In genomic region chr6:108883172-108883571, GRCh38 we compare ENCODE assay signal across 11 cellular contexts. TPM values are rescaled to one million over a fixed set of nuclear protein-coding genes. Genes with fewer than 3 reads are reported as not detected.
DNase-seq lines count a peak whose midpoint lies in the region; ATAC-seq and TF ChIP-seq lines count a peak whose summit lies in the region.
"Had no signal": no experiment of that assay in that cellular context is flagged by ENCODE, and none has a peak within 500 bp of the region (broad histone marks: within the 10 kb centered on the region; RNA-seq: fewer than 3 reads in every experiment).

No MANE protein-coding gene starts in this region.

- 76 to 89% methylated on average over 1 of the region's 1 CpG for WGBS in sigmoid colon, 2 donors

- H3K4me1 Mint-ChIP-seq in activated CD4-positive, alpha-beta T cell treated with anti-CD3 and anti-CD28 coated beads, Interleukin-2, amount 10 ng/mL, durations not matched to agents 7 days and 5 days = peaks cover 30% of the 10 kb centered on the region
- H3K4me1 Mint-ChIP-seq in stimulated activated effector memory CD8-positive, alpha-beta T cell treated with anti-CD3 and anti-CD28 coated beads, Interleukin-12 subunit alpha, Interleukin-12 subunit beta, amount 100 ng/mL, for 72 hours = peaks cover 72% of the 10 kb centered on the region

- intact Hi-C loops in sigmoid colon (cut with DNase I) = no loop called here

- CTCF ChIA-PET in activated CD4-positive, alpha-beta T cell treated with anti-CD3 and anti-CD28 coated beads, Interleukin-2, amount 10 ng/mL, durations not matched to agents 7 days and 5 days (lab: Charles Lee) = interaction anchor here (1.2 to 1.4 kb wide), 2 partner anchors 32 to 39 kb away, joined by 3 read pairs; no protein-coding TSS in a partner anchor

- H3K9me3 Mint-ChIP-seq in activated CD4-positive, alpha-beta T cell treated with anti-CD3 and anti-CD28 coated beads, Interleukin-2, amount 10 ng/mL, durations not matched to agents 7 days and 5 days = peaks cover 23% of the 10 kb centered on the region
- H3K9me3 Mint-ChIP-seq in stimulated activated effector memory CD8-positive, alpha-beta T cell treated with anti-CD3 and anti-CD28 coated beads, Interleukin-12 subunit alpha, Interleukin-12 subunit beta, amount 100 ng/mL, for 72 hours = peaks cover 14% of the 10 kb centered on the region

- H3K27ac ChIP-seq in sigmoid colon = no peak overlapping the region
- H3K27ac ChIP-seq: A549, VCaP had no signal

- peak overlapping the region; percentile 48 for H3K27ac Mint-ChIP-seq in activated CD4-positive, alpha-beta T cell treated with anti-CD3 and anti-CD28 coated beads, Interleukin-2, amount 10 ng/mL, durations not matched to agents 7 days and 5 days
- peak overlapping the region; percentile 85 for H3K27ac Mint-ChIP-seq in stimulated activated effector memory CD8-positive, alpha-beta T cell treated with anti-CD3 and anti-CD28 coated beads, Interleukin-12 subunit alpha, Interleukin-12 subunit beta, amount 100 ng/mL, for 72 hours

- H3K4me1 ChIP-seq in sigmoid colon = no peaks in the 10 kb centered on the region
- H3K4me1 ChIP-seq: A549 had no signal

- peaks cover 13% of the 10 kb centered on the region for H3K27me3 Mint-ChIP-seq in activated CD4-positive, alpha-beta T cell treated with anti-CD3 and anti-CD28 coated beads, Interleukin-2, amount 10 ng/mL, durations not matched to agents 7 days and 5 days

- H3K9me3 ChIP-seq in sigmoid colon = no peaks in the 10 kb centered on the region
- H3K9me3 ChIP-seq: A549 had no signal

- no peak for TF ChIP-seq EP300 in sigmoid colon (IDR thresholded peaks at IDR 0.05)

- H3K36me3 ChIP-seq in sigmoid colon = no peaks in the 10 kb centered on the region

- peaks cover 48% of the 10 kb centered on the region for H3K36me3 Mint-ChIP-seq in activated CD4-positive, alpha-beta T cell treated with anti-CD3 and anti-CD28 coated beads, Interleukin-2, amount 10 ng/mL, durations not matched to agents 7 days and 5 days (ENCODE audit: low read depth)
- peaks cover 25% of the 10 kb centered on the region for H3K36me3 Mint-ChIP-seq in stimulated activated effector memory CD8-positive, alpha-beta T cell treated with anti-CD3 and anti-CD28 coated beads, Interleukin-12 subunit alpha, Interleukin-12 subunit beta, amount 100 ng/mL, for 72 hours

- H3K27me3 ChIP-seq in sigmoid colon = no peaks in the 10 kb centered on the region

- no peak overlapping the region for H3K4me3 ChIP-seq in sigmoid colon
- H3K4me3 ChIP-seq: A549 had no signal

- no peak for TF ChIP-seq CTCF in sigmoid colon (IDR thresholded peaks at IDR 0.05)

- ATAC-seq in GM21825 (IDR thresholded peaks at IDR 0.05; ENCODE audit: unreplicated experiment) (peak; percentile 77), HG03457 (IDR thresholded peaks at IDR 0.05; ENCODE audit: unreplicated experiment) (peak; percentile 75)
- peak; percentile 97 for ATAC-seq in stimulated activated effector memory CD8-positive, alpha-beta T cell treated with anti-CD3 and anti-CD28 coated beads, Interleukin-12 subunit alpha, Interleukin-12 subunit beta, amount 100 ng/mL, for 72 hours
- ATAC-seq: A549 had no signal

- no peak for TF ChIP-seq POLR2A in sigmoid colon (IDR thresholded peaks at IDR 0.05)

- H3K4me3 Mint-ChIP-seq in activated CD4-positive, alpha-beta T cell treated with anti-CD3 and anti-CD28 coated beads, Interleukin-2, amount 10 ng/mL, durations not matched to agents 7 days and 5 days = no peak overlapping the region
- H3K4me3 Mint-ChIP-seq in stimulated activated effector memory CD8-positive, alpha-beta T cell treated with anti-CD3 and anti-CD28 coated beads, Interleukin-12 subunit alpha, Interleukin-12 subunit beta, amount 100 ng/mL, for 72 hours = peak overlapping the region; percentile 41

- POLR2A ChIA-PET in activated CD4-positive, alpha-beta T cell treated with anti-CD3 and anti-CD28 coated beads, Interleukin-2, amount 10 ng/mL, durations not matched to agents 7 days and 5 days (lab: Charles Lee) = no interaction called here

- DNase-seq in activated CD4-positive, alpha-beta T cell treated with anti-CD3 and anti-CD28 coated beads, Interleukin-2, amount 10 ng/mL, durations not matched to agents 7 days and 5 days = no peak
- no peak for DNase-seq in activated CD4-positive, alpha-beta T cell treated with anti-CD3 and anti-CD28 coated beads for 4 hours
- no peak for DNase-seq in stimulated activated effector memory CD8-positive, alpha-beta T cell treated with anti-CD3 and anti-CD28 coated beads, Interleukin-12 subunit alpha, Interleukin-12 subunit beta, amount 100 ng/mL, for 72 hours (ENCODE audit: low spot score in 2 of 2)
- DNase-seq in sigmoid colon (no peak), NCI-H1694 treated with DMSO at 0.1 percent for 48 hours (lab: John Stamatoyannopoulos, UW) (no peak), activated gamma-delta T cell (lab: John Stamatoyannopoulos, UW) (no peak)
- DNase-seq: NCI-H526 had no signal

RNA-seq across cellular contexts. Expression of gene ARMC2, which starts 35.0 kb away (rescaled TPM):
- total RNA-seq in activated CD4-positive, alpha-beta T cell treated with anti-CD3 and anti-CD28 coated beads, Interleukin-2, amount 10 ng/mL, durations not matched to agents 7 days and 5 days = 10 to 100 TPM in 1 of 2 experiments, 1 to 10 TPM in 1; 10.0 to 10.2 TPM
- total RNA-seq in sigmoid colon = 1 to 10 TPM; 2.5 to 8.6 (median 3.4) TPM
- polyA plus RNA-seq in sigmoid colon = 1 to 10 TPM in 2 of 3 donors, under 1 TPM in 1; under 0.01 to 2.5 (median 1.4) TPM
